Comparison of ENCODE assay signal across 14 cellular contexts in the genomic region with DNA sequence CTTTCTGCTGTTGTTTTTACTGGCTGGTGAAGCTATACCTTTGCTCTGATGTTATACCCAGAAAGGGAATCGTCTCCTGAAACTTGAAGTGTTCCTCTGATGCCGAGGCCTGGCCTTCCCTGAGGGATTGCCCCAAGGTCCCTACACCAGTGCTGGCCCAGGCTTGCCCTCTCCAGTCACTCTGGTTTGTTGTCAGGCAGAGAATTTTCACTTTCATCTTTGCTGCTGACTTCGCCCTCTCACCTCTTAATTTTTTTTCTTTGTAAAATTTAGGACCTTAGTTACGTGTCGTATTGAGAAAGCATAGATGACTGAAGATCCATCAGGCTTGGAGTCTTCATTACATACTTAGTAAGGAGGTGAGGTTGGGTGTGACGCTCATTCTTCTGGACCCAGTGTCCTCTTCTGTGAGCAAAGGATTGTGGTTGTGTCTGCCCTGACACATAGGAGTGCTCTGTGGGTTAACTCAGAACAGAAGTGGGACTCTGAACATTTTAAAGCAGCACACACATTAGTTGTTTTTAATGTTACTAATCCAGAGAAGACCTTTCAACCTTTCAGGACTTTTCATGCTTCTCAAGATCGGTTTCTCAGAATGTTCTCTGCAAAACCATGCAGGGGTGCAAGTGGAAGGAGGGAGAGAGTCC. TPM values are rescaled to one million over a fixed set of nuclear protein-coding genes. Genes with fewer than 3 reads are reported as not detected.
DNase-seq lines count a peak whose midpoint lies in the region; ATAC-seq and TF ChIP-seq lines count a peak whose summit lies in the region.
"Had no signal": no experiment of that assay in that cellular context is flagged by ENCODE, and none has a peak within 500 bp of the region (broad histone marks: within the 10 kb centered on the region; RNA-seq: fewer than 3 reads in every experiment).

No MANE protein-coding gene starts in this region.

- no peaks in the 10 kb centered on the region for H3K9me3 Mint-ChIP-seq in endodermal cell

- H3K27ac ChIP-seq in endodermal cell (ENCODE audit: low read depth, low read length) = no peak overlapping the region
- H3K27ac ChIP-seq: SJSA1 had no signal

- peak overlapping the region; percentile 40 for H3K27ac Mint-ChIP-seq in endodermal cell

- no peak overlapping the region for H3K4me3 ChIP-seq in endodermal cell (ENCODE audit: low read length)
- H3K4me3 ChIP-seq: SJSA1 had no signal

- H3K36me3 ChIP-seq in endodermal cell (ENCODE audit: control insufficient read depth, insufficient read depth, low read length) = peaks cover 15% of the 10 kb centered on the region
- H3K36me3 ChIP-seq: SJSA1 had no signal

- TF ChIP-seq CTCF in GM13977 (IDR thresholded peaks at IDR 0.05; ENCODE audit: extremely low read depth, insufficient read depth, missing control alignments) (no peak), endodermal cell (conservative IDR thresholded peaks at IDR 0.05) (no peak)

- in situ Hi-C loops in GM13977 (cut with MboI; ENCODE audit: low pct_unique_long_range_greater_than_20kb, low sequenced_read_pairs, unreplicated experiment) = no loop called here

- H3K27me3 ChIP-seq in endodermal cell (ENCODE audit: control insufficient read depth, insufficient read depth, low read length, poor library complexity, severe bottlenecking) = no peaks in the 10 kb centered on the region
- H3K27me3 ChIP-seq: SJSA1 had no signal

- 73 to 90% methylated on average over 3 to 7 of the region's 7 CpGs for WGBS in endodermal cell (ENCODE audit: insufficient coverage in 1 of 2, insufficient read length in 1 of 2), 2 experiments

- H3K4me1 Mint-ChIP-seq in endodermal cell = peaks cover 4% of the 10 kb centered on the region

- H3K36me3 Mint-ChIP-seq in endodermal cell (ENCODE audit: low read depth) = peaks cover 11% of the 10 kb centered on the region

- peak; percentile 78 for DNase-seq in GM13977 (ENCODE audit: low spot score)
- DNase-seq in endodermal cell = no peak
- no peak for DNase-seq in stimulated activated CD8-positive, alpha-beta memory T cell treated with anti-CD3 and anti-CD28 coated beads, Interleukin-4, amount 100 ng/mL, for 48 hours
- no peak for DNase-seq in effector CD8-positive, alpha-beta T cell (lab: John Stamatoyannopoulos, UW)
- no peak for DNase-seq in AML-193 (lab: John Stamatoyannopoulos, UW)
- DNase-seq: DMS 273 treated with DMSO at 0.1 percent for 48 hours; midbrain; NCI-H1092; stimulated activated CD4-positive, alpha-beta T cell treated with anti-CD3 and anti-CD28 coated beads, Interleukin-4, amount 100 ng/mL, for 4 hours had no signal

- no peaks in the 10 kb centered on the region for H3K27me3 Mint-ChIP-seq in endodermal cell (ENCODE audit: insufficient read depth)

- H3K9me3 ChIP-seq in endodermal cell (ENCODE audit: control insufficient read depth, low read length) = peaks cover 20% of the 10 kb centered on the region
- H3K9me3 ChIP-seq: SJSA1 had no signal

- no peak overlapping the region for H3K4me3 Mint-ChIP-seq in endodermal cell

- ATAC-seq in GM19372 (IDR thresholded peaks at IDR 0.05; ENCODE audit: low read depth, unreplicated experiment) = peak; percentile 66
- peak; percentile 65 for ATAC-seq in HG03108 (IDR thresholded peaks at IDR 0.05; ENCODE audit: unreplicated experiment)
- no peak for ATAC-seq in GM19467 (IDR thresholded peaks at IDR 0.05; ENCODE audit: unreplicated experiment)
- ATAC-seq: HCT116 had no signal

- H3K9ac ChIP-seq in endodermal cell (ENCODE audit: extremely low read depth, low read length, poor library complexity, severe bottlenecking) = no peak overlapping the region

- H3K4me1 ChIP-seq in endodermal cell (ENCODE audit: control insufficient read depth, insufficient read depth, low read length) = no peaks in the 10 kb centered on the region

RNA-seq across cellular contexts. Expression of gene TULP4, which starts 45.4 kb away (rescaled TPM):
- 100 to 1,000 TPM; 102 to 103 TPM for total RNA-seq in endodermal cell
- polyA plus RNA-seq in endodermal cell (2013, experiment 1 of 2) = 24.6 TPM
- 26.8 TPM for polyA plus RNA-seq in endodermal cell (2013, experiment 2 of 2)
